32 cellular contexts compared by ENCODE assay signal in genomic region chr20:4179545-4179944, GRCh38.
"Had no signal": no experiment of that assay in that cellular context is flagged by ENCODE, and none has a peak within 500 bp of the region (broad histone marks: within the 10 kb centered on the region; RNA-seq: fewer than 3 reads in every experiment).

No MANE protein-coding gene starts in this region.

- H3K4me3 ChIP-seq: adrenal gland, ascending aorta, body of pancreas, breast epithelium, cardiac muscle cell had no signal

- H3K4me1 ChIP-seq: adrenal gland, ascending aorta, body of pancreas, breast epithelium had no signal

- H3K27me3 ChIP-seq: adrenal gland, ascending aorta, body of pancreas, brain microvascular endothelial cell, breast epithelium, cardiac muscle cell had no signal

- H3K9me3 ChIP-seq: adrenal gland, ascending aorta, body of pancreas, breast epithelium had no signal

- ATAC-seq: activated naive CD4-positive, alpha-beta T cell treated with anti-CD3 and anti-CD28 coated beads, Interleukin-2, amount 50 U/mL, for 72 hours; activated naive CD8-positive, alpha-beta T cell treated with anti-CD3 and anti-CD28 coated beads, Interleukin-2, amount 50 U/mL, for 24 hours; activated T-cell treated with anti-CD3 and anti-CD28 coated beads, Interleukin-2, amount 50 U/mL, for 4 hours; activated T-cell treated with anti-CD3 and anti-CD28 coated beads, Interleukin-2, amount 50 U/mL, for 72 hours; activated T-helper 17 cell treated with anti-CD3 and anti-CD28 coated beads, Interleukin-2, amount 50 U/mL, for 72 hours; body of pancreas had no signal

- H3K27ac ChIP-seq: adrenal gland, ascending aorta, body of pancreas, brain microvascular endothelial cell, breast epithelium, cardiac muscle cell had no signal

- H3K36me3 ChIP-seq: breast epithelium, cardiac muscle cell had no signal

- FAIRE-seq: astrocyte, bronchial epithelial cell had no signal

- DNase-seq: activated effector memory CD4-positive, alpha-beta T cell treated with anti-CD3 and anti-CD28 coated beads, Interleukin-2, amount 50 U/mL, for 16 hours; activated effector memory CD4-positive, alpha-beta T cell treated with Interleukin-2 at 50 U/mL for 16 hours; activated gamma-delta T cell; activated gamma-delta T cell treated with Interleukin-2 at 50 U/mL for 16 hours; activated naive CD4-positive, alpha-beta T cell; activated naive CD4-positive, alpha-beta T cell treated with anti-CD3 and anti-CD28 coated beads for 36 hours; activated naive CD4-positive, alpha-beta T cell treated with anti-CD3 and anti-CD28 coated beads, Interleukin-2, amount 10 ng/mL, durations not matched to agents 7 days and 5 days; activated naive CD4-positive, alpha-beta T cell treated with anti-CD3 and anti-CD28 coated beads, Interleukin-2, amount 50 U/mL, for 16 hours; activated naive CD4-positive, alpha-beta T cell treated with Interleukin-2 at 50 U/mL for 16 hours; activated naive CD8-positive, alpha-beta T cell treated with anti-CD3 and anti-CD28 coated beads for 36 hours; activated naive CD8-positive, alpha-beta T cell treated with anti-CD3 and anti-CD28 coated beads, Interleukin-2, amount 10 ng/mL, durations not matched to agents 7 days and 5 days; activated naive CD8-positive, alpha-beta T cell treated with anti-CD3 and anti-CD28 coated beads, Interleukin-2, amount 50 U/mL, for 24 hours; activated T-cell treated with anti-CD3 and anti-CD28 coated beads, Interleukin-2, amount 50 U/mL, for 1 hour; activated T-cell treated with anti-CD3 and anti-CD28 coated beads, Interleukin-2, amount 50 U/mL, for 24 hours; activated T-cell treated with anti-CD3 and anti-CD28 coated beads, Interleukin-2, amount 50 U/mL, for 4 hours; activated T-cell treated with anti-CD3 and anti-CD28 coated beads, Interleukin-2, amount 50 U/mL, for 48 hours; activated T-cell treated with anti-CD3 and anti-CD28 coated beads, Interleukin-2, amount 50 U/mL, for 72 hours; adrenal gland; amniotic stem cell; anterior cingulate cortex; aorta; body of pancreas; brain microvascular endothelial cell; central memory CD4-positive, alpha-beta T cell; cerebellar nuclear complex had no signal
